21 cellular contexts compared by ENCODE assay signal in the genomic region with DNA sequence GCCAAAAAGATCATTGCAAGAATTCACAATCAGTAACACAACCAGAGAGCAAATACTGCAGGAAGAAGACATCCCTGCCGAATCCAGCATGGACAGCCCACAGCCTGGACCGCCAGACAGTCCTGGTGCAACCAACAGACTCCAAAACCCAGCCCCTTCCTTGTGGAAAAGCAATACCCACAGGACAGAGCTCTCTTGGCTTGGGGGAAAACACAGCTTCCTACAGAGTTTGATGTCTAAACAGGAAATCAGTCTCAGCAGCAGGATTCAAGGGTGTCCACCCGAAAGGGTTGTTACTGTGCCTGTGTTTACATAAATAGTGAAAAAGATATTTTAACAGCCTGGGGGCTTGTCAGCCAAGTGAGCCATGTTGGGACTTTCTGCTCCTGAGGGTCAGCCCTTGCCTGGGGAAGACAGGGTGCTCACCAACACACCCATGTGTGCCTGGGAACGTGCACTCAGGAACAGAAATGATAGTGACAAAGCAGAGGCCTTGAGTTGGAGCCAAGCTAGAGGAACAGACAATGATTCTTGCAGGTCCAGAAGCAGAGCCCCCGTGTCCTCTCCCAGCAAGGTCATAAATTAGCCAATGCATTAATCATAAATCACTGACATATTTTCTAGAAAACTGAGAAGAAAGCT.
DNase-seq lines count a peak whose midpoint lies in the region; ATAC-seq and TF ChIP-seq lines count a peak whose summit lies in the region.
"Had no signal": no experiment of that assay in that cellular context is flagged by ENCODE, and none has a peak within 500 bp of the region (broad histone marks: within the 10 kb centered on the region; RNA-seq: fewer than 3 reads in every experiment).

No MANE protein-coding gene starts in this region.

- H4K20me1 ChIP-seq in PC-3 (ENCODE audit: low read length): no peaks in the 10 kb centered on the region

- intact Hi-C loops in PC-3 (cut with micrococcal nuclease): loop anchor here (5.0 kb wide), 3 partner anchors 52 to 103 kb away; no protein-coding TSS in a partner anchor
- intact Hi-C loops in colonic mucosa (cut with DNase I): no loop called here
- intact Hi-C loops in upper lobe of right lung (cut with DNase I): no loop called here

- H3K27me3 Mint-ChIP-seq in nephron (ENCODE audit: low read depth) (no peaks in the 10 kb centered on the region), immature natural killer cell (ENCODE audit: low read depth in 3 of 3) (peaks cover 0 to 2% (median 0%) of the 10 kb centered on the region in 3 donors)
- H3K27me3 Mint-ChIP-seq: activated CD4-positive, alpha-beta memory T cell treated with anti-CD3 and anti-CD28 coated beads for 36 hours; CD4-positive, alpha-beta T cell; central memory CD8-positive, alpha-beta T cell; effector memory CD8-positive, alpha-beta T cell; memory B cell had no signal

- no peaks in the 10 kb centered on the region for H3K9me2 ChIP-seq in PC-3 (replicated peaks; ENCODE audit: low read length)

- peaks cover 6% of the 10 kb centered on the region for H3K4me1 Mint-ChIP-seq in nephron
- no peaks in the 10 kb centered on the region for H3K4me1 Mint-ChIP-seq in immature natural killer cell
- H3K4me1 Mint-ChIP-seq: central memory CD8-positive, alpha-beta T cell; memory B cell had no signal

- H3K4me3 Mint-ChIP-seq in nephron: no peak overlapping the region
- H3K4me3 Mint-ChIP-seq in immature natural killer cell: no peak overlapping the region
- H3K4me3 Mint-ChIP-seq: activated CD4-positive, alpha-beta memory T cell treated with anti-CD3 and anti-CD28 coated beads for 36 hours; CD4-positive, alpha-beta T cell; central memory CD8-positive, alpha-beta T cell; effector memory CD8-positive, alpha-beta T cell; memory B cell had no signal

- H2AFZ ChIP-seq in PC-3 (ENCODE audit: low read length): peak overlapping the region; percentile 33

- peak overlapping the region; percentile 62 for H3K9ac ChIP-seq in PC-3 (ENCODE audit: low read length)
- H3K9ac ChIP-seq in colonic mucosa (ENCODE audit: low read depth in 2 of 2, low read length in 2 of 2): no peak overlapping the region

- H3K36me3 ChIP-seq in PC-3 (ENCODE audit: low read depth, low read length) (no peaks in the 10 kb centered on the region), colonic mucosa (no peaks in the 10 kb centered on the region), SJCRH30 (no peaks in the 10 kb centered on the region), upper lobe of right lung (no peaks in the 10 kb centered on the region)
- H3K36me3 ChIP-seq: gastroesophageal sphincter had no signal

- H3K4me1 ChIP-seq in PC-3 (ENCODE audit: insufficient read depth, low read length): peaks cover 48% of the 10 kb centered on the region
- no peaks in the 10 kb centered on the region for H3K4me1 ChIP-seq in colonic mucosa
- H3K4me1 ChIP-seq in SJCRH30: no peaks in the 10 kb centered on the region
- no peaks in the 10 kb centered on the region for H3K4me1 ChIP-seq in upper lobe of right lung
- H3K4me1 ChIP-seq: gastroesophageal sphincter had no signal

- H3F3A ChIP-seq in PC-3 (ENCODE audit: low read length, unreplicated experiment): peaks cover 21% of the 10 kb centered on the region

- POLR2A ChIA-PET in PC-3 (lab: Charles Lee; ENCODE audit: unreplicated experiment): interaction anchor here (0.6 kb wide), 1 partner anchor 266 kb away, joined by 3 read pairs; no protein-coding TSS in a partner anchor

- peak overlapping the region; percentile 22; the same call in 1 of the 2 replicates for H3K4me3 ChIP-seq in PC-3 (ENCODE audit: low read length)
- no peak overlapping the region for H3K4me3 ChIP-seq in colonic mucosa
- H3K4me3 ChIP-seq in SJCRH30: no peak overlapping the region
- H3K4me3 ChIP-seq in upper lobe of right lung: no peak overlapping the region
- H3K4me3 ChIP-seq: gastroesophageal sphincter had no signal

- no peak for TF ChIP-seq CTCF in PC-3 (conservative IDR thresholded peaks at IDR 0.05; ENCODE audit: low read depth, low read length)
- TF ChIP-seq CTCF in colonic mucosa (IDR thresholded peaks at IDR 0.05): no peak
- TF ChIP-seq CTCF in nephron (IDR thresholded peaks at IDR 0.05; ENCODE audit: unreplicated experiment in 3 of 3): no peak
- no peak for TF ChIP-seq CTCF in upper lobe of right lung (IDR thresholded peaks at IDR 0.05)

- H3K27me3 ChIP-seq in PC-3 (ENCODE audit: low read length): no peaks in the 10 kb centered on the region
- H3K27me3 ChIP-seq in colonic mucosa: no peaks in the 10 kb centered on the region
- H3K27me3 ChIP-seq in SJCRH30: no peaks in the 10 kb centered on the region
- H3K27me3 ChIP-seq in upper lobe of right lung: no peaks in the 10 kb centered on the region
- H3K27me3 ChIP-seq: gastroesophageal sphincter had no signal

- peaks cover 32% of the 10 kb centered on the region for H3K36me3 Mint-ChIP-seq in nephron (ENCODE audit: low read depth)
- H3K36me3 Mint-ChIP-seq in immature natural killer cell: no peaks in the 10 kb centered on the region
- H3K36me3 Mint-ChIP-seq: memory B cell had no signal

- peak; percentile 66 for DNase-seq in EH (ENCODE audit: low read depth)
- peak; percentile 62 for DNase-seq in PC-3
- no peak for DNase-seq in colonic mucosa
- no peak for DNase-seq in SJCRH30
- no peak for DNase-seq in upper lobe of right lung
- DNase-seq in amygdala (lab: John Stamatoyannopoulos, UW): no peak
- DNase-seq in immature natural killer cell: no peak
- DNase-seq: activated CD4-positive, alpha-beta memory T cell treated with anti-CD3 and anti-CD28 coated beads for 36 hours; CD4-positive, alpha-beta T cell; effector memory CD8-positive, alpha-beta T cell; NCI-H1105; NCI-H2171; NCI-H82; stimulated activated naive CD8-positive, alpha-beta T cell treated with anti-CD3 and anti-CD28 coated beads, Interleukin-15, Interleukin-2, amounts not matched to agents 100 U/mL and 50 U/mL, for 24 hours; T-helper 1 cell had no signal

- CTCF ChIA-PET in PC-3 (lab: Charles Lee): interaction anchor here (0.8 to 1.2 kb wide), 3 partner anchors 78 to 104 kb away, joined by 3 to 6 read pairs (median 3); no protein-coding TSS in a partner anchor

- peak overlapping the region; percentile 67 for H3K4me2 ChIP-seq in PC-3 (ENCODE audit: low read length)

- peak overlapping the region; percentile 93 for H3K27ac ChIP-seq in PC-3 (ENCODE audit: low read length)
- H3K27ac ChIP-seq in colonic mucosa: peak overlapping the region; percentile 21
- H3K27ac ChIP-seq in SJCRH30: no peak overlapping the region
- H3K27ac ChIP-seq in upper lobe of right lung: no peak overlapping the region
- H3K27ac ChIP-seq: gastroesophageal sphincter, VCaP had no signal

- no peaks in the 10 kb centered on the region for H3K79me2 ChIP-seq in PC-3 (ENCODE audit: low read length)

- BruUV-seq in PC-3 (replicated peaks; lab: Mats Ljungman, UMichigan): TSS peak; percentile 69

- H3K9me3 ChIP-seq in PC-3 (ENCODE audit: low read length) (no peaks in the 10 kb centered on the region), colonic mucosa (no peaks in the 10 kb centered on the region), SJCRH30 (replicated peaks) (no peaks in the 10 kb centered on the region), upper lobe of right lung (no peaks in the 10 kb centered on the region)
- H3K9me3 ChIP-seq: gastroesophageal sphincter had no signal

- ATAC-seq in PC-3 (peak; percentile 5; the same call in 1 of the 2 replicates), upper lobe of right lung (no peak)
- ATAC-seq: effector memory CD8-positive, alpha-beta T cell; gastroesophageal sphincter; HCT116; stimulated activated naive CD8-positive, alpha-beta T cell treated with anti-CD3 and anti-CD28 coated beads, Interleukin-15, Interleukin-2, amounts not matched to agents 100 U/mL and 50 U/mL, for 24 hours had no signal

- peak overlapping the region; percentile 34 to 75 (median 63) for H3K27ac Mint-ChIP-seq in nephron
- no peak overlapping the region for H3K27ac Mint-ChIP-seq in immature natural killer cell
- H3K27ac Mint-ChIP-seq: activated CD4-positive, alpha-beta memory T cell treated with anti-CD3 and anti-CD28 coated beads for 36 hours; CD4-positive, alpha-beta T cell; effector memory CD8-positive, alpha-beta T cell; memory B cell had no signal

- peaks cover 4% of the 10 kb centered on the region for H3K9me3 Mint-ChIP-seq in nephron
- H3K9me3 Mint-ChIP-seq in immature natural killer cell: peaks cover 7 to 32% (median 15%) of the 10 kb centered on the region in 6 donors

Comparison
In these comparisons a context has a peak if more than half of its experiments do, and no peak if none do; other contexts are left out.
1. DNase-seq: peak in EH (single experiment) and PC-3 (single experiment); none in colonic mucosa (single experiment), SJCRH30 (0 of 2), upper lobe of right lung (single experiment), amygdala (0 of 56) and immature natural killer cell (0 of 3).
2. H3K27ac ChIP-seq: peak in PC-3 (single experiment) and colonic mucosa (single experiment); none in SJCRH30 (single experiment) and upper lobe of right lung (single experiment).
3. H3K27ac Mint-ChIP-seq: peak in nephron (3 of 3); none in immature natural killer cell (0 of 6).